ENCODE assay signal across 1 cellular context in the genomic region with DNA sequence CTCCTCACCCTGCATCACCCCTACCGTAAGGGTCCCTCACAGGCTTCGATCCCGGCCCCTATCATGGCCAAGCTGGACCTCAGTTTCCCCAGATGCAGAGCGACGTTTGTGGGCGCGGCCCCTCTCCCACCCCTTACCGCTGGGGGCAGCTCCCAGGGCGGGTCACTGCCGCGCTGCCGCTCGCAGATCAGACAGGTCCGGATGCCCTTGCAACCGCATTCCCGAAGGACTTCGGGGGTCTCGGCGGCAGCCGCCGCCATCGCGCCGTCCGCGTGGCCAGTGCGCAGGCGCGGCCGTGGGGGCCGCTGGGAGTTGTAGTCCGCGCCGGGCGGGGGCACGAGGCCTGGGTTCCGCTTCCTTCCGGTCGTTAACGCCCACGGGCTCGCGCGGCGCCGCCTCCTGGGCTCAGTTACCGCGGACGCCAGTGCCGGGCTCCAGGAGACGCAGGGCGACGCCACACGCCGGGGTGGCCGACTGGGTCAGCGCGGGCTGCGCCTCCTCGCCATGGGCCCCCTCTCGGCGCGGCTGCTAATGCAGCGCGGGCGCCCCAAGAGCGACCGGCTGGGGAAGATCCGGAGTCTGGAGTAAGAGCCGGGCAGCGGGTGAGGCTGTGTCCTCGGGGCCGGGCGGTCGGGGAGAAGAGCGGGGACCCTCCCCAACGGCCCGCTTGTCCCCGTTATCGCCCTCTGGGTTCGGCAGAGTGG.
TF ChIP-seq lines count a peak whose summit lies in the region.

Gene ALKBH4 (minus strand): TSS at position 287 of the 704 bp plus-strand sequence. CDS start 27 bp downstream, at position 260.
Gene LRWD1 (plus strand): TSS at position 408 of the 704 bp plus-strand sequence. CDS start 97 bp downstream, at position 505.

TF ChIP-seq in HepG2, 621 proteins besides CTCF, POLR2A, EP300 and RAD21 (continued from another document and continues in another):
- TF ChIP-seq ARID4A (CRISPR knock-in tag; IDR thresholded peaks at IDR 0.05; ENCODE audit: borderline replicate concordance) (peak; percentile 99), ATM (IDR thresholded peaks at IDR 0.05; ENCODE audit: borderline replicate concordance) (no peak), POGZ (CRISPR knock-in tag; IDR thresholded peaks at IDR 0.05) (no peak), FOXO1 (CRISPR knock-in tag; IDR thresholded peaks at IDR 0.05) (no peak), HOXA3 (CRISPR knock-in tag; IDR thresholded peaks at IDR 0.05) (peak; percentile 87; the same call in 1 of the 2 replicates), GRHL1 (CRISPR knock-in tag; conservative IDR thresholded peaks at IDR 0.05) (no peak), ATF2 (CRISPR knock-in tag; IDR thresholded peaks at IDR 0.05) (no peak), ZNF768 (CRISPR knock-in tag; IDR thresholded peaks at IDR 0.05) (peak; percentile 21; the same call in 1 of the 2 replicates), STAT5B (CRISPR knock-in tag; IDR thresholded peaks at IDR 0.05) (no peak), ZBTB42 (CRISPR knock-in tag; IDR thresholded peaks at IDR 0.05) (no peak), ELF3 (CRISPR knock-in tag; IDR thresholded peaks at IDR 0.05) (peak; percentile 58; the same call in 1 of the 2 replicates), ARID2 (CRISPR knock-in tag; IDR thresholded peaks at IDR 0.05; ENCODE audit: borderline replicate concordance) (peak; percentile 76), ZNF205 (CRISPR knock-in tag; IDR thresholded peaks at IDR 0.05) (no peak), NKX3-1 (CRISPR knock-in tag; IDR thresholded peaks at IDR 0.05) (no peak), HOXD1 (CRISPR knock-in tag; IDR thresholded peaks at IDR 0.05) (peak; percentile 21; the same call in 1 of the 2 replicates), ZNF225 (CRISPR knock-in tag; IDR thresholded peaks at IDR 0.05) (0 out of 2 replicates have a peak, but pooled peaks have one; percentile 61), ZNF589 (CRISPR knock-in tag; conservative IDR thresholded peaks at IDR 0.05) (peak; percentile 78; the same call in 1 of the 2 replicates), KLF9 (CRISPR knock-in tag; IDR thresholded peaks at IDR 0.05; ENCODE audit: low read depth) (no peak), HDAC6 (IDR thresholded peaks at IDR 0.05; ENCODE audit: low read depth, low read length) (no peak), ZNF713 (CRISPR knock-in tag; IDR thresholded peaks at IDR 0.05) (no peak), SMYD3 (CRISPR knock-in tag; IDR thresholded peaks at IDR 0.05) (no peak), RNF2 (conservative IDR thresholded peaks at IDR 0.05; ENCODE audit: low read depth) (no peak)
- TF ChIP-seq, protein P1, sequence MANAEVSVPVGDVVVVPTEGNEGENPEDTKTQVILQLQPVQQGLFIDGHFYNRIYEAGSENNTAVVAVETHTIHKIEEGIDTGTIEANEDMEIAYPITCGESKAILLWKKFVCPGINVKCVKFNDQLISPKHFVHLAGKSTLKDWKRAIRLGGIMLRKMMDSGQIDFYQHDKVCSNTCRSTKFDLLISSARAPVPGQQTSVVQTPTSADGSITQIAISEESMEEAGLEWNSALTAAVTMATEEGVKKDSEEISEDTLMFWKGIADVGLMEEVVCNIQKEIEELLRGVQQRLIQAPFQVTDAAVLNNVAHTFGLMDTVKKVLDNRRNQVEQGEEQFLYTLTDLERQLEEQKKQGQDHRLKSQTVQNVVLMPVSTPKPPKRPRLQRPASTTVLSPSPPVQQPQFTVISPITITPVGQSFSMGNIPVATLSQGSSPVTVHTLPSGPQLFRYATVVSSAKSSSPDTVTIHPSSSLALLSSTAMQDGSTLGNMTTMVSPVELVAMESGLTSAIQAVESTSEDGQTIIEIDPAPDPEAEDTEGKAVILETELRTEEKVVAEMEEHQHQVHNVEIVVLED (CRISPR knock-in tag; IDR thresholded peaks at IDR 0.05; ENCODE audit: borderline replicate concordance): peak; percentile 90; the same call in 1 of the 2 replicates
- TF ChIP-seq, protein P2, sequence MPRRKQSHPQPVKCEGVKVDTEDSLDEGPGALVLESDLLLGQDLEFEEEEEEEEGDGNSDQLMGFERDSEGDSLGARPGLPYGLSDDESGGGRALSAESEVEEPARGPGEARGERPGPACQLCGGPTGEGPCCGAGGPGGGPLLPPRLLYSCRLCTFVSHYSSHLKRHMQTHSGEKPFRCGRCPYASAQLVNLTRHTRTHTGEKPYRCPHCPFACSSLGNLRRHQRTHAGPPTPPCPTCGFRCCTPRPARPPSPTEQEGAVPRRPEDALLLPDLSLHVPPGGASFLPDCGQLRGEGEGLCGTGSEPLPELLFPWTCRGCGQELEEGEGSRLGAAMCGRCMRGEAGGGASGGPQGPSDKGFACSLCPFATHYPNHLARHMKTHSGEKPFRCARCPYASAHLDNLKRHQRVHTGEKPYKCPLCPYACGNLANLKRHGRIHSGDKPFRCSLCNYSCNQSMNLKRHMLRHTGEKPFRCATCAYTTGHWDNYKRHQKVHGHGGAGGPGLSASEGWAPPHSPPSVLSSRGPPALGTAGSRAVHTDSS (CRISPR knock-in tag; conservative IDR thresholded peaks at IDR 0.05): no peak
- TF ChIP-seq, protein P3, sequence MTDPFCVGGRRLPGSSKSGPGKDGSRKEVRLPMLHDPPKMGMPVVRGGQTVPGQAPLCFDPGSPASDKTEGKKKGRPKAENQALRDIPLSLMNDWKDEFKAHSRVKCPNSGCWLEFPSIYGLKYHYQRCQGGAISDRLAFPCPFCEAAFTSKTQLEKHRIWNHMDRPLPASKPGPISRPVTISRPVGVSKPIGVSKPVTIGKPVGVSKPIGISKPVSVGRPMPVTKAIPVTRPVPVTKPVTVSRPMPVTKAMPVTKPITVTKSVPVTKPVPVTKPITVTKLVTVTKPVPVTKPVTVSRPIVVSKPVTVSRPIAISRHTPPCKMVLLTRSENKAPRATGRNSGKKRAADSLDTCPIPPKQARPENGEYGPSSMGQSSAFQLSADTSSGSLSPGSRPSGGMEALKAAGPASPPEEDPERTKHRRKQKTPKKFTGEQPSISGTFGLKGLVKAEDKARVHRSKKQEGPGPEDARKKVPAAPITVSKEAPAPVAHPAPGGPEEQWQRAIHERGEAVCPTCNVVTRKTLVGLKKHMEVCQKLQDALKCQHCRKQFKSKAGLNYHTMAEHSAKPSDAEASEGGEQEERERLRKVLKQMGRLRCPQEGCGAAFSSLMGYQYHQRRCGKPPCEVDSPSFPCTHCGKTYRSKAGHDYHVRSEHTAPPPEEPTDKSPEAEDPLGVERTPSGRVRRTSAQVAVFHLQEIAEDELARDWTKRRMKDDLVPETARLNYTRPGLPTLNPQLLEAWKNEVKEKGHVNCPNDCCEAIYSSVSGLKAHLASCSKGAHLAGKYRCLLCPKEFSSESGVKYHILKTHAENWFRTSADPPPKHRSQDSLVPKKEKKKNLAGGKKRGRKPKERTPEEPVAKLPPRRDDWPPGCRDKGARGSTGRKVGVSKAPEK (CRISPR knock-in tag; IDR thresholded peaks at IDR 0.05; ENCODE audit: borderline replicate concordance): no peak
- TF ChIP-seq, protein P4, sequence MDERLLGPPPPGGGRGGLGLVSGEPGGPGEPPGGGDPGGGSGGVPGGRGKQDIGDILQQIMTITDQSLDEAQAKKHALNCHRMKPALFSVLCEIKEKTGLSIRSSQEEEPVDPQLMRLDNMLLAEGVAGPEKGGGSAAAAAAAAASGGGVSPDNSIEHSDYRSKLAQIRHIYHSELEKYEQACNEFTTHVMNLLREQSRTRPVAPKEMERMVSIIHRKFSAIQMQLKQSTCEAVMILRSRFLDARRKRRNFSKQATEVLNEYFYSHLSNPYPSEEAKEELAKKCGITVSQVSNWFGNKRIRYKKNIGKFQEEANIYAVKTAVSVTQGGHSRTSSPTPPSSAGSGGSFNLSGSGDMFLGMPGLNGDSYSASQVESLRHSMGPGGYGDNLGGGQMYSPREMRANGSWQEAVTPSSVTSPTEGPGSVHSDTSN (CRISPR knock-in tag; IDR thresholded peaks at IDR 0.05): no peak
- TF ChIP-seq, protein P5, sequence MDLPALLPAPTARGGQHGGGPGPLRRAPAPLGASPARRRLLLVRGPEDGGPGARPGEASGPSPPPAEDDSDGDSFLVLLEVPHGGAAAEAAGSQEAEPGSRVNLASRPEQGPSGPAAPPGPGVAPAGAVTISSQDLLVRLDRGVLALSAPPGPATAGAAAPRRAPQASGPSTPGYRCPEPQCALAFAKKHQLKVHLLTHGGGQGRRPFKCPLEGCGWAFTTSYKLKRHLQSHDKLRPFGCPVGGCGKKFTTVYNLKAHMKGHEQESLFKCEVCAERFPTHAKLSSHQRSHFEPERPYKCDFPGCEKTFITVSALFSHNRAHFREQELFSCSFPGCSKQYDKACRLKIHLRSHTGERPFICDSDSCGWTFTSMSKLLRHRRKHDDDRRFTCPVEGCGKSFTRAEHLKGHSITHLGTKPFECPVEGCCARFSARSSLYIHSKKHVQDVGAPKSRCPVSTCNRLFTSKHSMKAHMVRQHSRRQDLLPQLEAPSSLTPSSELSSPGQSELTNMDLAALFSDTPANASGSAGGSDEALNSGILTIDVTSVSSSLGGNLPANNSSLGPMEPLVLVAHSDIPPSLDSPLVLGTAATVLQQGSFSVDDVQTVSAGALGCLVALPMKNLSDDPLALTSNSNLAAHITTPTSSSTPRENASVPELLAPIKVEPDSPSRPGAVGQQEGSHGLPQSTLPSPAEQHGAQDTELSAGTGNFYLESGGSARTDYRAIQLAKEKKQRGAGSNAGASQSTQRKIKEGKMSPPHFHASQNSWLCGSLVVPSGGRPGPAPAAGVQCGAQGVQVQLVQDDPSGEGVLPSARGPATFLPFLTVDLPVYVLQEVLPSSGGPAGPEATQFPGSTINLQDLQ (CRISPR knock-in tag; IDR thresholded peaks at IDR 0.05): no peak; the same call in 1 of the 2 replicates
